ENCODE assay signal across 11 cellular contexts in genomic region chr6:110414669-110415296, GRCh38. TPM values are rescaled to one million over a fixed set of nuclear protein-coding genes. Genes with fewer than 3 reads are reported as not detected.
A peak's percentile ranks its signal among the peaks of the same experiment; 100 is the strongest.
DNase-seq lines count a peak whose midpoint lies in the region; ATAC-seq and TF ChIP-seq lines count a peak whose summit lies in the region.
"Had no signal": no experiment of that assay in that cellular context is flagged by ENCODE, and none has a peak within 500 bp of the region (broad histone marks: within the 10 kb centered on the region; RNA-seq: fewer than 3 reads in every experiment).

No MANE protein-coding gene starts in this region.

- no peak overlapping the region for H3K9ac ChIP-seq in neuronal stem cell (ENCODE audit: low read depth, low read length, poor library complexity)

- no peaks in the 10 kb centered on the region for H3K79me1 ChIP-seq in neuronal stem cell (ENCODE audit: low read depth, low read length)

- ATAC-seq in gastroesophageal sphincter (peak; percentile 24), GM21360 (IDR thresholded peaks at IDR 0.05; ENCODE audit: unreplicated experiment) (no peak)
- ATAC-seq: activated naive CD8-positive, alpha-beta T cell treated with anti-CD3 and anti-CD28 coated beads, Interleukin-2, amount 50 U/mL, for 24 hours had no signal

- WGBS in gastroesophageal sphincter (ENCODE audit: low coverage in 1 of 2), 2 donors: 44 to 47% methylated on average over 4 to 5 of the region's 6 CpGs
- no CpG with 5 or more reads among the region's 6 CpGs for WGBS in neuronal stem cell (ENCODE audit: extremely low coverage in 2 of 2, insufficient read length in 2 of 2, insufficient replicate concordance in 1 of 2), 2 donors
- WGBS in transverse colon (ENCODE audit: low coverage in 1 of 2), 2 donors: 45 to 55% methylated on average over 4 to 6 of the region's 6 CpGs

- no peak overlapping the region for H4K8ac ChIP-seq in neuronal stem cell (ENCODE audit: low read depth, low read length)

- no peak for TF ChIP-seq EP300 in gastroesophageal sphincter (IDR thresholded peaks at IDR 0.05)
- TF ChIP-seq EP300 in transverse colon (IDR thresholded peaks at IDR 0.05; ENCODE audit: low read depth): no peak

- no peak overlapping the region for H2BK15ac ChIP-seq in neuronal stem cell (ENCODE audit: low read length)

- no peak overlapping the region for H3K4me2 ChIP-seq in neuronal stem cell (ENCODE audit: insufficient read depth, low read length, poor library complexity, severe bottlenecking)

- no peaks in the 10 kb centered on the region for H3K36me3 ChIP-seq in WERI-Rb-1
- no peaks in the 10 kb centered on the region for H3K36me3 ChIP-seq in gastroesophageal sphincter
- no peaks in the 10 kb centered on the region for H3K36me3 ChIP-seq in neuronal stem cell (replicated peaks in 1 of 2; ENCODE audit: control insufficient read depth in 2 of 2, insufficient read depth in 2 of 2, low read length in 2 of 2)
- H3K36me3 ChIP-seq in transverse colon: no peaks in the 10 kb centered on the region

- intact Hi-C loops in transverse colon (cut with DNase I; ENCODE audit: low total_unique reads): no loop called here

- DNase-seq in WERI-Rb-1: no peak
- DNase-seq in neuronal stem cell (ENCODE audit: low spot score): no peak
- no peak for DNase-seq in transverse colon
- no peak for DNase-seq in GDM1 (lab: John Stamatoyannopoulos, UW)
- no peak for DNase-seq in SHP77 (lab: John Stamatoyannopoulos, UW)
- DNase-seq: activated CD4-positive, alpha-beta T cell treated with anti-CD3 and anti-CD28 coated beads for 48 hours; activated naive CD8-positive, alpha-beta T cell treated with anti-CD3 and anti-CD28 coated beads, Interleukin-2, amount 50 U/mL, for 24 hours; NCI-H1105 treated with DMSO at 0.1 percent for 48 hours had no signal

- peak overlapping the region; percentile 12 for H3K18ac ChIP-seq in neuronal stem cell (ENCODE audit: low read length)

- in situ Hi-C loops in transverse colon (cut with MboI; ENCODE audit: low pct_ligation_motif_present in 1 of 4, low pct_unique_long_range_greater_than_20kb in 1 of 4, low sequenced_read_pairs in 3 of 4): no loop called here

- peak overlapping the region; percentile 12 for H2BK120ac ChIP-seq in neuronal stem cell (ENCODE audit: low read depth, low read length)

- H3K4me3 ChIP-seq in WERI-Rb-1 (ENCODE audit: low read depth, low read length) (no peak overlapping the region), gastroesophageal sphincter (peak overlapping the region in 1 of 2 donors; percentile 45), neuronal stem cell (ENCODE audit: low read length in 2 of 2) (no peak overlapping the region), transverse colon (peak overlapping the region in 3 of 4 donors; percentile 10 to 37 (median 23))

- no peak overlapping the region for H3K23ac ChIP-seq in neuronal stem cell (ENCODE audit: low read depth, low read length, poor library complexity)

- no peak overlapping the region for H2BK12ac ChIP-seq in neuronal stem cell (ENCODE audit: low read length)

- no peak overlapping the region for H2BK5ac ChIP-seq in neuronal stem cell (ENCODE audit: low read length)

- H3K27ac ChIP-seq in WERI-Rb-1 (peak overlapping the region; percentile 15; the same call in 1 of the 2 replicates), gastroesophageal sphincter (peak overlapping the region; percentile 6 to 80 (median 75)), neuronal stem cell (replicated peaks; ENCODE audit: low read length) (no peak overlapping the region), transverse colon (peak overlapping the region; percentile 42 to 74 (median 61))

- no peak overlapping the region for H3K14ac ChIP-seq in neuronal stem cell (ENCODE audit: low read length)

- no peak for TF ChIP-seq POLR2A in gastroesophageal sphincter (IDR thresholded peaks at IDR 0.05)
- no peak for TF ChIP-seq POLR2A in transverse colon (IDR thresholded peaks at IDR 0.05)

- no peak overlapping the region for H3K4ac ChIP-seq in neuronal stem cell (ENCODE audit: low read length)

- H2AFZ ChIP-seq in neuronal stem cell (ENCODE audit: low read length): peak overlapping the region; percentile 67

- H3K27me3 ChIP-seq in WERI-Rb-1 (ENCODE audit: insufficient read depth, low read depth, severe bottlenecking) (no peaks in the 10 kb centered on the region), gastroesophageal sphincter (no peaks in the 10 kb centered on the region), neuronal stem cell (ENCODE audit: control insufficient read depth in 3 of 3, insufficient read depth in 3 of 3, low read depth in 1 of 3, low read length in 3 of 3) (peaks cover 0 to 13% (median 0%) of the 10 kb centered on the region in 3 experiments), transverse colon (no peaks in the 10 kb centered on the region)

- H3K9me3 ChIP-seq in WERI-Rb-1 (ENCODE audit: severe bottlenecking) (no peaks in the 10 kb centered on the region), gastroesophageal sphincter (no peaks in the 10 kb centered on the region), neuronal stem cell (replicated peaks in 1 of 2; ENCODE audit: control insufficient read depth in 2 of 2, insufficient read depth in 1 of 2, low read depth in 1 of 2, low read length in 2 of 2) (no peaks in the 10 kb centered on the region), transverse colon (no peaks in the 10 kb centered on the region)

- TF ChIP-seq CTCF in WERI-Rb-1 (IDR thresholded peaks at IDR 0.05; ENCODE audit: low read depth, low read length): no peak
- no peak for TF ChIP-seq CTCF in gastroesophageal sphincter (IDR thresholded peaks at IDR 0.05)
- TF ChIP-seq CTCF in transverse colon (IDR thresholded peaks at IDR 0.05): no peak

- peak overlapping the region; percentile 76 for H4K91ac ChIP-seq in neuronal stem cell (ENCODE audit: low read depth, low read length, poor library complexity)

- H3K4me1 ChIP-seq in gastroesophageal sphincter (peaks cover 0 to 22% (median 0%) of the 10 kb centered on the region in 3 donors), neuronal stem cell (ENCODE audit: control insufficient read depth in 2 of 2, insufficient read depth in 1 of 2, low read depth in 1 of 2, low read length in 2 of 2) (peaks cover 0 to 3% of the 10 kb centered on the region in 2 donors), transverse colon (peaks cover 0 to 18% (median 10%) of the 10 kb centered on the region in 4 donors)

- no peak overlapping the region for H2AK5ac ChIP-seq in neuronal stem cell (ENCODE audit: low read depth, low read length)

RNA-seq across cellular contexts. Expression of gene DDO, which starts 0.6 kb away (rescaled TPM):
- 1 to 10 TPM; 1.4 to 3.6 (median 2.3) TPM for total RNA-seq in gastroesophageal sphincter
- not detected for polyA plus RNA-seq in neuronal stem cell (2013, experiment 1 of 2)
- polyA plus RNA-seq in neuronal stem cell (2013, experiment 2 of 2): not detected
- total RNA-seq in transverse colon: 10 to 100 TPM in 1 of 4 donors, 1 to 10 TPM in 1, under 1 TPM in 1, not detected in 1; 0.95 to 21.9 (median 1.2) TPM
- total RNA-seq: H1 had no signal
- polyA plus RNA-seq: H1 had no signal

RNA-seq across cellular contexts. Expression of gene METTL24, which starts 56.6 kb away (rescaled TPM):
- total RNA-seq in gastroesophageal sphincter: 10 to 100 TPM; 18.6 to 33.6 (median 24.4) TPM
- 1.3 TPM for polyA plus RNA-seq in neuronal stem cell (2013, experiment 1 of 2)
- polyA plus RNA-seq in neuronal stem cell (2013, experiment 2 of 2): 1.1 TPM
- 10 to 100 TPM in 2 of 4 donors, 1 to 10 TPM in 2; 1.4 to 59.9 (median 14.7) TPM for total RNA-seq in transverse colon

Comparison
In these comparisons a context has a peak if more than half of its experiments do, and no peak if none do; other contexts are left out.
1. H3K4me3 ChIP-seq: peak in transverse colon (3 of 4); none in WERI-Rb-1 (single experiment) and neuronal stem cell (0 of 2).